9 cellular contexts compared by ENCODE assay signal in genomic region chr15:50135123-50135541, GRCh38. TPM values are rescaled to one million over a fixed set of nuclear protein-coding genes. Genes with fewer than 3 reads are reported as not detected.
DNase-seq lines count a peak whose midpoint lies in the region; ATAC-seq and TF ChIP-seq lines count a peak whose summit lies in the region.
"Had no signal": no experiment of that assay in that cellular context is flagged by ENCODE, and none has a peak within 500 bp of the region (broad histone marks: within the 10 kb centered on the region; RNA-seq: fewer than 3 reads in every experiment).

No MANE protein-coding gene starts in this region.

- ATAC-seq in GM18511 (IDR thresholded peaks at IDR 0.05; ENCODE audit: unreplicated experiment) (peak; percentile 79), HG02763 (IDR thresholded peaks at IDR 0.05; ENCODE audit: unreplicated experiment) (peak; percentile 51)
- ATAC-seq in naive thymus-derived CD4-positive, alpha-beta T cell = peak; percentile 62

- H3K23me2 ChIP-seq in H9 (ENCODE audit: insufficient read length, low read depth, low read length, poor library complexity, severe bottlenecking) = no peaks in the 10 kb centered on the region

- CTCF ChIA-PET in naive thymus-derived CD4-positive, alpha-beta T cell (lab: Charles Lee) = no interaction called here

- WGBS in H9 (ENCODE audit: extremely low coverage, insufficient read length, low lambda C conversion rate) = no CpG with 5 or more reads among the region's 5 CpGs

- DNase-seq in SJSA1 (ENCODE audit: low read depth in 1 of 2, low spot score in 2 of 2) (no peak), H9 (no peak), DMS114 treated with DMSO at 0.1 percent for 48 hours (lab: John Stamatoyannopoulos, UW; ENCODE audit: unreplicated experiment) (no peak), 8988T (no peak), NCI-H524 (lab: John Stamatoyannopoulos, UW) (no peak)
- peak in 1 of 9 donors; percentile 62 for DNase-seq in naive thymus-derived CD4-positive, alpha-beta T cell

- no peak overlapping the region for H3K4ac ChIP-seq in H9 (ENCODE audit: low read depth, low read length)

- H3K4me1 ChIP-seq in SJSA1 (replicated peaks) (peaks cover 36% of the 10 kb centered on the region), H9 (ENCODE audit: insufficient read depth, low read length) (no peaks in the 10 kb centered on the region)
- no peaks in the 10 kb centered on the region for H3K4me1 ChIP-seq in naive thymus-derived CD4-positive, alpha-beta T cell (ENCODE audit: control insufficient read depth in 2 of 2, insufficient read depth in 2 of 2, low read length in 2 of 2)

- no peaks in the 10 kb centered on the region for H3K36me3 ChIP-seq in SJSA1
- no peaks in the 10 kb centered on the region for H3K36me3 ChIP-seq in naive thymus-derived CD4-positive, alpha-beta T cell (ENCODE audit: control insufficient read depth in 2 of 3, insufficient read depth in 3 of 3, low read length in 3 of 3)

- no peaks in the 10 kb centered on the region for H3K79me2 ChIP-seq in H9 (ENCODE audit: insufficient read depth, low read length)

- peaks cover 0 to 17% (median 0%) of the 10 kb centered on the region in 5 donors for H3K36me3 Mint-ChIP-seq in naive thymus-derived CD4-positive, alpha-beta T cell
- no peaks in the 10 kb centered on the region; a peak in 1 of 7 replicates for H3K36me3 Mint-ChIP-seq in H9 (ENCODE audit: insufficient read depth in 1 of 3, low read depth in 3 of 3)

- H3T11ph ChIP-seq in H9 (ENCODE audit: low read length) = no peak overlapping the region

- POLR2A ChIA-PET in naive thymus-derived CD4-positive, alpha-beta T cell (lab: Charles Lee) = no interaction called here

- H4K20me1 ChIP-seq in H9 (ENCODE audit: control insufficient read depth, insufficient read depth, insufficient read length) = no peaks in the 10 kb centered on the region

- no peak overlapping the region for H3K4me3 ChIP-seq in SJSA1
- H3K4me3 ChIP-seq in naive thymus-derived CD4-positive, alpha-beta T cell (ENCODE audit: low read length) = no peak overlapping the region

- H2BK12ac ChIP-seq in H9 (ENCODE audit: insufficient read length, low read depth, low read length) = no peak overlapping the region

- H3K9me3 ChIP-seq in SJSA1 (replicated peaks) (no peaks in the 10 kb centered on the region), H9 (ENCODE audit: control insufficient read depth, low read depth, low read length) (no peaks in the 10 kb centered on the region)
- H3K9me3 ChIP-seq in naive thymus-derived CD4-positive, alpha-beta T cell (ENCODE audit: control insufficient read depth in 2 of 3, low read length in 3 of 3) = no peaks in the 10 kb centered on the region

- no peak overlapping the region for H4K5ac ChIP-seq in H9 (ENCODE audit: insufficient read length, low read depth, low read length)

- no peak overlapping the region for H4K91ac ChIP-seq in H9 (ENCODE audit: insufficient read length, low read depth, low read length)

- no peak overlapping the region for H4K8ac ChIP-seq in H9 (replicated peaks; ENCODE audit: insufficient read length, low read depth, low read length)

- peaks cover 0 to 19% (median 10%) of the 10 kb centered on the region in 5 donors for H3K27me3 Mint-ChIP-seq in naive thymus-derived CD4-positive, alpha-beta T cell
- H3K27me3 Mint-ChIP-seq in H9 (ENCODE audit: low read depth) = no peaks in the 10 kb centered on the region

- H3K27ac ChIP-seq in SJSA1 (peak overlapping the region; percentile 70), H9 (ENCODE audit: insufficient read length, low read depth, low read length) (no peak overlapping the region)
- no peak overlapping the region for H3K27ac ChIP-seq in naive thymus-derived CD4-positive, alpha-beta T cell (ENCODE audit: low read depth, low read length)

- no peak overlapping the region for H2BK20ac ChIP-seq in H9 (ENCODE audit: low read depth, low read length, poor library complexity, severe bottlenecking)

- peak overlapping the region in 1 of 10 donors; percentile 74 for H3K4me3 Mint-ChIP-seq in naive thymus-derived CD4-positive, alpha-beta T cell
- H3K4me3 Mint-ChIP-seq in H9 = no peak overlapping the region
- H3K4me3 Mint-ChIP-seq: nephron had no signal

- no peak overlapping the region for H3K18ac ChIP-seq in H9 (ENCODE audit: insufficient read length, low read depth, low read length)

- H3K79me1 ChIP-seq in H9 (ENCODE audit: insufficient read depth, low read depth, low read length, poor library complexity, severe bottlenecking) = no peaks in the 10 kb centered on the region

- H3K27me3 ChIP-seq in SJSA1 (replicated peaks) = no peaks in the 10 kb centered on the region
- no peaks in the 10 kb centered on the region for H3K27me3 ChIP-seq in naive thymus-derived CD4-positive, alpha-beta T cell (ENCODE audit: control insufficient read depth in 2 of 2, insufficient read depth in 2 of 2, low read length in 2 of 2)
- no peaks in the 10 kb centered on the region for H3K27me3 ChIP-seq in H9 (ENCODE audit: insufficient read depth, low read length)

- no peak overlapping the region for H2AFZ ChIP-seq in H9 (ENCODE audit: low read length)

- peaks cover 0 to 45% (median 0%) of the 10 kb centered on the region in 7 donors for H3K4me1 Mint-ChIP-seq in naive thymus-derived CD4-positive, alpha-beta T cell
- H3K4me1 Mint-ChIP-seq in H9 = peaks cover 0 to 5% of the 10 kb centered on the region in 2 experiments; a peak in 1 of 4 replicates

- H2BK5ac ChIP-seq in H9 (ENCODE audit: insufficient read length, low read length) = no peak overlapping the region

- H2BK15ac ChIP-seq in H9 (ENCODE audit: low read depth, low read length) = no peak overlapping the region

- H2AK5ac ChIP-seq in H9 (ENCODE audit: insufficient read length, low read length) = no peak overlapping the region

- no peak overlapping the region for H3K14ac ChIP-seq in H9 (ENCODE audit: insufficient read depth, low read length)

- no peak for TF ChIP-seq CTCF in H9 (conservative IDR thresholded peaks at IDR 0.05)

- peaks cover 0 to 15% (median 2%) of the 10 kb centered on the region in 11 donors for H3K9me3 Mint-ChIP-seq in naive thymus-derived CD4-positive, alpha-beta T cell
- H3K9me3 Mint-ChIP-seq in H9 = peaks cover 2 to 5% of the 10 kb centered on the region in 2 experiments; a peak in 2 of 5 replicates

- no peak overlapping the region for H3K4me2 ChIP-seq in H9 (ENCODE audit: insufficient read depth, insufficient read length, low read length)

- no peak overlapping the region for H2BK120ac ChIP-seq in H9 (ENCODE audit: low read depth, low read length, poor library complexity, severe bottlenecking)

- intact Hi-C loops in naive thymus-derived CD4-positive, alpha-beta T cell (cut with micrococcal nuclease) = loop anchor here in 1 of 2 donors (1.0 to 5.0 kb wide), 5 partner anchors 16 to 773 kb away; partner anchors contain the start of genes AP4E1 and ATP8B4

- H3K27ac Mint-ChIP-seq in naive thymus-derived CD4-positive, alpha-beta T cell = peak overlapping the region in 1 of 9 donors; percentile 84
- no peak overlapping the region for H3K27ac Mint-ChIP-seq in H9
- H3K27ac Mint-ChIP-seq: nephron had no signal

- H3K23ac ChIP-seq in H9 (ENCODE audit: insufficient read length, low read depth, low read length) = no peak overlapping the region

- H3K56ac ChIP-seq in H9 (ENCODE audit: insufficient read length, low read depth, low read length) = no peak overlapping the region

- no peak overlapping the region for H3K9ac ChIP-seq in H9 (ENCODE audit: extremely low read depth, insufficient read length, low read length)

RNA-seq across cellular contexts. Expression of gene ATP8B4, which starts 16.1 kb away (rescaled TPM):
- 0.16 TPM in 1 of 2 replicates, not detected in the other for total RNA-seq in SJSA1 (2014; rRNA removed; shearing (Covaris generic))
- 10 to 100 TPM in 2 of 5 experiments, 1 to 10 TPM in 2, under 1 TPM in 1; 0.92 to 24.3 (median 5.0) TPM for total RNA-seq in naive thymus-derived CD4-positive, alpha-beta T cell
- not detected for polyA plus RNA-seq in naive thymus-derived CD4-positive, alpha-beta T cell
- 0.52 and 0.61 TPM in 2 replicates for total RNA-seq in H9 (2021)

RNA-seq across cellular contexts. Expression of gene SLC27A2, which starts 46.9 kb away (rescaled TPM):
- total RNA-seq in SJSA1 (2014; rRNA removed; shearing (Covaris generic)) = 0.13 TPM in 1 of 2 replicates, not detected in the other
- 10 to 100 TPM in 1 of 5 experiments, under 1 TPM in 4; 0.34 to 28.2 (median 0.54) TPM for total RNA-seq in naive thymus-derived CD4-positive, alpha-beta T cell
- under 1 TPM; 0.17 to 0.38 TPM for polyA plus RNA-seq in naive thymus-derived CD4-positive, alpha-beta T cell
- total RNA-seq in H9 (2021) = 6.2 and 7.0 TPM in 2 replicates
